11 cellular contexts compared by ENCODE assay signal in genomic region chr2:120239488-120240287, GRCh38. TPM values are rescaled to one million over a fixed set of nuclear protein-coding genes. Genes with fewer than 3 reads are reported as not detected.
DNase-seq lines count a peak whose midpoint lies in the region; ATAC-seq and TF ChIP-seq lines count a peak whose summit lies in the region.
"Had no signal": no experiment of that assay in that cellular context is flagged by ENCODE, and none has a peak within 500 bp of the region (broad histone marks: within the 10 kb centered on the region; RNA-seq: fewer than 3 reads in every experiment).

No MANE protein-coding gene starts in this region.

- TF ChIP-seq CTCF in endothelial cell (IDR thresholded peaks at IDR 0.05; ENCODE audit: unreplicated experiment) (no peak), lung (IDR thresholded peaks at IDR 0.05; ENCODE audit: control extremely low read depth, extremely low read depth) (no peak)

- H3K27me3 Mint-ChIP-seq in endothelial cell (ENCODE audit: unreplicated experiment): peaks cover 18% of the 10 kb centered on the region

- peaks cover 63% of the 10 kb centered on the region for H3K4me1 Mint-ChIP-seq in endothelial cell (ENCODE audit: unreplicated experiment)

- H3K36me3 Mint-ChIP-seq in endothelial cell (ENCODE audit: low read depth, unreplicated experiment): peaks cover 14% of the 10 kb centered on the region

- no peak overlapping the region for H3K4me3 ChIP-seq in lung

- DNase-seq in 8988T: peak; percentile 41
- DNase-seq in LoVo (ENCODE audit: low spot score): peak; percentile 31
- peak; percentile 76 for DNase-seq in endothelial cell (ENCODE audit: low spot score)
- DNase-seq in lung (ENCODE audit: low spot score): no peak
- no peak for DNase-seq in NCI-H82 (lab: John Stamatoyannopoulos, UW)
- no peak for DNase-seq in cerebellum (ENCODE audit: low spot score)
- no peak for DNase-seq in SKM-1 (lab: John Stamatoyannopoulos, UW; ENCODE audit: unreplicated experiment)
- DNase-seq: activated CD4-positive, CD25-positive, alpha-beta regulatory T cell treated with anti-CD3 and anti-CD28 coated beads, Interleukin-2, amount 50 U/mL, for 72 hours; C1 segment of cervical spinal cord; NCI-H1092 treated with DMSO at 0.1 percent for 48 hours had no signal

- 45 to 66% methylated on average over 22 of the region's 22 CpGs for WGBS in lung, 2 donors

- H3K4me3 Mint-ChIP-seq in endothelial cell (ENCODE audit: unreplicated experiment): peak overlapping the region; percentile 31

- H3K27me3 ChIP-seq in lung (ENCODE audit: control insufficient read depth, insufficient read depth): no peaks in the 10 kb centered on the region

- H3K36me3 ChIP-seq in lung (ENCODE audit: control insufficient read depth in 2 of 2, insufficient read depth in 2 of 2, low read length in 2 of 2): no peaks in the 10 kb centered on the region

- H3K4me1 ChIP-seq in lung (ENCODE audit: control insufficient read depth in 2 of 2, insufficient read depth in 2 of 2, low read length in 2 of 2): peaks cover 0 to 23% of the 10 kb centered on the region in 2 donors

- no peaks in the 10 kb centered on the region for H3K9me3 Mint-ChIP-seq in endothelial cell (ENCODE audit: unreplicated experiment)

- ATAC-seq in lung (ENCODE audit: insufficient read depth, low FRiP score) (peak; percentile 30), GM18858 (IDR thresholded peaks at IDR 0.05; ENCODE audit: unreplicated experiment) (no peak)

- H3K27ac Mint-ChIP-seq in endothelial cell (ENCODE audit: unreplicated experiment): peak overlapping the region; percentile 91

- H3K27ac ChIP-seq in lung (ENCODE audit: low read depth in 1 of 2, low read length in 1 of 2): peak overlapping the region; percentile 37 to 64

- no peaks in the 10 kb centered on the region for H3K9me3 ChIP-seq in lung (ENCODE audit: control insufficient read depth in 2 of 2, insufficient read depth in 1 of 2, low read length in 1 of 2)

RNA-seq across cellular contexts. Expression of gene RALB, which starts 13.0 kb away (rescaled TPM):
- total RNA-seq in endothelial cell (ENCODE audit: unreplicated experiment) (367 TPM), lung (100 to 1,000 TPM in 1 of 2 donors, 10 to 100 TPM in 1; 53.8 to 100 TPM), cerebellum (24.0 TPM)
- 100 to 1,000 TPM in 1 of 2 donors, 10 to 100 TPM in 1; 34.6 to 111 TPM for polyA plus RNA-seq in lung

RNA-seq across cellular contexts. Expression of gene TMEM185B, which starts 16.5 kb away (rescaled TPM):
- total RNA-seq in endothelial cell (ENCODE audit: unreplicated experiment): 38.4 TPM
- 10 to 100 TPM; 27.1 to 35.2 TPM for total RNA-seq in lung
- polyA plus RNA-seq in lung: 10 to 100 TPM in 1 of 2 donors, 1 to 10 TPM in 1; 6.5 to 27.0 TPM
- 16.6 TPM for total RNA-seq in cerebellum

Comparison
In these comparisons a context has a peak if more than half of its experiments do, and no peak if none do; other contexts are left out.
1. DNase-seq: peak in 8988T (single experiment), LoVo (single experiment) and endothelial cell (single experiment); none in lung (single experiment), NCI-H82 (single experiment), cerebellum (single experiment) and SKM-1 (single experiment).